10 cellular contexts compared by ENCODE assay signal in genomic region chr1:11651017-11651416, GRCh38. TPM values are rescaled to one million over a fixed set of nuclear protein-coding genes. Genes with fewer than 3 reads are reported as not detected.
A peak's percentile ranks its signal among the peaks of the same experiment; 100 is the strongest.
DNase-seq lines count a peak whose midpoint lies in the region; ATAC-seq, FAIRE-seq and TF ChIP-seq lines count a peak whose summit lies in the region.
"Had no signal": no experiment of that assay in that cellular context is flagged by ENCODE, and none has a peak within 500 bp of the region (broad histone marks: within the 10 kb centered on the region; RNA-seq: fewer than 3 reads in every experiment).

No MANE protein-coding gene starts in this region.

- H2BK120ac ChIP-seq in H1 (replicated peaks; ENCODE audit: low read depth, low read length), result no peak overlapping the region

- H3K4ac ChIP-seq in H1 (replicated peaks; ENCODE audit: insufficient read length, low read depth, low read length), result no peak overlapping the region

- TF ChIP-seq CTCF in SU-DHL-6 (IDR thresholded peaks at IDR 0.05; ENCODE audit: insufficient read depth, low read length, poor library complexity, severe bottlenecking) (no peak), H1 (IDR thresholded peaks at IDR 0.05; ENCODE audit: control extremely low read depth in 1 of 3, insufficient read depth in 1 of 3, low read depth in 1 of 3, low read length in 3 of 3) (no peak), progenitor cell of endocrine pancreas (IDR thresholded peaks at IDR 0.05; ENCODE audit: unreplicated experiment) (no peak)

- H3K36me3 Mint-ChIP-seq in T-helper 1 cell treated with Interleukin-12 subunit alpha and Interleukin-12 subunit beta and Interleukin-4 antibody, amounts not matched to agents 30 μg/mL and 1 μg/mL, for 36 hours (ENCODE audit: low read depth), result peaks cover 2% of the 10 kb centered on the region
- no peaks in the 10 kb centered on the region for H3K36me3 Mint-ChIP-seq in progenitor cell of endocrine pancreas (ENCODE audit: insufficient read depth)

- peaks cover 21% of the 10 kb centered on the region for H3K4me1 Mint-ChIP-seq in T-helper 1 cell treated with Interleukin-12 subunit alpha and Interleukin-12 subunit beta and Interleukin-4 antibody, amounts not matched to agents 30 μg/mL and 1 μg/mL, for 36 hours (ENCODE audit: low read depth)
- peaks cover 9% of the 10 kb centered on the region for H3K4me1 Mint-ChIP-seq in progenitor cell of endocrine pancreas (ENCODE audit: low read depth)

- no peak overlapping the region for H2AFZ ChIP-seq in SU-DHL-6 (ENCODE audit: low read depth, low read length, severe bottlenecking)
- H2AFZ ChIP-seq in H1 (ENCODE audit: low read length), result no peak overlapping the region

- H3K36me3 ChIP-seq in SU-DHL-6 (ENCODE audit: low read length) (no peaks in the 10 kb centered on the region), H1 (ENCODE audit: control insufficient read depth in 2 of 4, insufficient read depth in 4 of 4, low read length in 3 of 4) (no peaks in the 10 kb centered on the region; a peak in 1 of 8 replicates), MG63 (no peaks in the 10 kb centered on the region; the same call in 1 of the 2 replicates)

- TF ChIP-seq EP300 in H1 (IDR thresholded peaks at IDR 0.05; ENCODE audit: borderline replicate concordance in 1 of 2, low read depth in 2 of 2, low read length in 2 of 2), result no peak

- CTCF ChIA-PET in H1 (lab: Charles Lee; ENCODE audit: partially characterized antibody), result interaction anchor here (0.6 to 4.4 kb wide), 15 partner anchors 9 to 787 kb away, joined by 3 to 25 read pairs (median 5); partner anchors contain the start of genes FBXO6 and MAD2L2

- H2BK5ac ChIP-seq in H1 (ENCODE audit: low read depth, low read length), result no peak overlapping the region

- peak overlapping the region; percentile 52 for H3K4me3 Mint-ChIP-seq in T-helper 1 cell treated with Interleukin-12 subunit alpha and Interleukin-12 subunit beta and Interleukin-4 antibody, amounts not matched to agents 30 μg/mL and 1 μg/mL, for 36 hours
- peak overlapping the region; percentile 35 for H3K4me3 Mint-ChIP-seq in progenitor cell of endocrine pancreas (ENCODE audit: low read depth)

- POLR2A ChIA-PET in H1 (lab: Charles Lee; ENCODE audit: partially characterized antibody), result interaction anchor here (0.8 to 3.1 kb wide), 9 partner anchors 9 to 79 kb away, joined by 3 to 14 read pairs (median 3); partner anchors contain the start of gene FBXO6

- H3K4me3 ChIP-seq in SU-DHL-6 (ENCODE audit: insufficient read depth, low read length, poor library complexity, severe bottlenecking) (no peak overlapping the region), H1 (ENCODE audit: extremely low read depth in 1 of 4, insufficient read depth in 2 of 4, low read depth in 3 of 4, low read length in 4 of 4) (peak overlapping the region in 1 of 4 experiments; percentile 43; a peak in 2 of 8 replicates), MG63 (no peak overlapping the region)

- DNase-seq in T-helper 1 cell (no peak), H1 (ENCODE audit: low read depth in 1 of 2, low spot score in 2 of 2) (no peak), progenitor cell of endocrine pancreas (ENCODE audit: low spot score, unreplicated experiment) (no peak), SKM-1 treated with dmso at 0.1 percent for 144 hours (lab: John Stamatoyannopoulos, UW; ENCODE audit: unreplicated experiment) (no peak), MG63 (no peak)
- DNase-seq: foreskin keratinocyte had no signal

- H3K27ac ChIP-seq in SU-DHL-6 (ENCODE audit: low read depth, low read length) (no peak overlapping the region), H1 (ENCODE audit: low read depth, low read length) (no peak overlapping the region)
- H3K27ac ChIP-seq: foreskin keratinocyte had no signal

- H4K20me1 ChIP-seq in SU-DHL-6 (ENCODE audit: low read depth, low read length), result no peaks in the 10 kb centered on the region
- peaks cover 3 to 15% of the 10 kb centered on the region in 2 experiments for H4K20me1 ChIP-seq in H1 (replicated peaks in 1 of 2; ENCODE audit: control insufficient read depth in 1 of 2, insufficient read depth in 2 of 2, low read length in 2 of 2)

- FAIRE-seq in H1 (lab: Jason Lieb, UNC), result no peak

- H3K9ac ChIP-seq in SU-DHL-6 (ENCODE audit: low read length) (no peak overlapping the region), H1 (replicated peaks in 1 of 4; ENCODE audit: extremely low read depth in 1 of 4, low read depth in 3 of 4, low read length in 3 of 4) (no peak overlapping the region)

- peaks cover 6 to 41% (median 36%) of the 10 kb centered on the region in 4 experiments for H3K4me1 ChIP-seq in H1 (replicated peaks in 1 of 4; ENCODE audit: control insufficient read depth in 3 of 4, insufficient read depth in 4 of 4, low read length in 3 of 4)
- H3K4me1 ChIP-seq: foreskin keratinocyte had no signal

- H2BK20ac ChIP-seq in H1 (ENCODE audit: low read length), result no peak overlapping the region

- peaks cover 10% of the 10 kb centered on the region; the same call in 1 of the 2 replicates for H3K23me2 ChIP-seq in H1 (ENCODE audit: low read depth, low read length)

- WGBS in H1 (ENCODE audit: extremely low coverage in 1 of 2, insufficient coverage in 1 of 2, insufficient read length in 1 of 2, insufficient replicate concordance in 2 of 2, low coverage in 1 of 2, low lambda C conversion rate in 2 of 2, missing lambda C conversion rate in 1 of 2), 2 experiments, result 87% methylated on average over 4 of the region's 4 CpGs; no CpG with 5 or more reads in 1 of the 2 experiments

- TF ChIP-seq RAD21 in H1 (IDR thresholded peaks at IDR 0.05 in 1 of 2, conservative IDR thresholded peaks at IDR 0.05 in 1 of 2; ENCODE audit: low read depth in 2 of 2, low read length in 2 of 2), result no peak

- no peak overlapping the region for H3K14ac ChIP-seq in H1 (ENCODE audit: insufficient read length)

- H3K4me2 ChIP-seq in SU-DHL-6 (ENCODE audit: low read depth, low read length, poor library complexity, severe bottlenecking) (peak overlapping the region; percentile 22), H1 (ENCODE audit: insufficient read depth in 1 of 2, low read depth in 2 of 2, low read length in 2 of 2) (peak overlapping the region; percentile 2 to 64; a peak in 3 of 4 replicates)

- no peak overlapping the region for H4K8ac ChIP-seq in H1 (ENCODE audit: extremely low read depth, insufficient read depth, low read length)

- H3K23ac ChIP-seq in H1 (ENCODE audit: insufficient read length), result no peak overlapping the region

- no peaks in the 10 kb centered on the region for H3F3A ChIP-seq in SU-DHL-6 (ENCODE audit: insufficient read depth)

- no peak for ATAC-seq in HG03039 (IDR thresholded peaks at IDR 0.05; ENCODE audit: unreplicated experiment)

- no peaks in the 10 kb centered on the region for H3K9me3 Mint-ChIP-seq in T-helper 1 cell treated with Interleukin-12 subunit alpha and Interleukin-12 subunit beta and Interleukin-4 antibody, amounts not matched to agents 30 μg/mL and 1 μg/mL, for 36 hours
- no peaks in the 10 kb centered on the region for H3K9me3 Mint-ChIP-seq in progenitor cell of endocrine pancreas (ENCODE audit: low read depth)

- peaks cover 18% of the 10 kb centered on the region for H3K27me3 Mint-ChIP-seq in T-helper 1 cell treated with Interleukin-12 subunit alpha and Interleukin-12 subunit beta and Interleukin-4 antibody, amounts not matched to agents 30 μg/mL and 1 μg/mL, for 36 hours (ENCODE audit: low read depth)
- peaks cover 46% of the 10 kb centered on the region for H3K27me3 Mint-ChIP-seq in progenitor cell of endocrine pancreas

- H3K27ac Mint-ChIP-seq in T-helper 1 cell treated with Interleukin-12 subunit alpha and Interleukin-12 subunit beta and Interleukin-4 antibody, amounts not matched to agents 30 μg/mL and 1 μg/mL, for 36 hours, result peak overlapping the region; percentile 45
- peak overlapping the region; percentile 82 for H3K27ac Mint-ChIP-seq in progenitor cell of endocrine pancreas

- H3K18ac ChIP-seq in H1 (ENCODE audit: extremely low read depth, low read length), result peak overlapping the region; percentile 85; the same call in 1 of the 2 replicates

- no peak overlapping the region for H2AK5ac ChIP-seq in H1 (ENCODE audit: low read depth, low read length)

- no peaks in the 10 kb centered on the region for H3K27me3 ChIP-seq in SU-DHL-6 (ENCODE audit: low read length)
- peaks cover 0 to 4% (median 2%) of the 10 kb centered on the region in 4 experiments; a peak in 2 of 7 replicates for H3K27me3 ChIP-seq in H1 (replicated peaks in 1 of 4; ENCODE audit: control insufficient read depth in 3 of 4, extremely low read depth in 1 of 4, insufficient read depth in 3 of 4, low read length in 3 of 4)
- H3K27me3 ChIP-seq in MG63, result no peaks in the 10 kb centered on the region

- 0 out of 2 replicates have a peak overlapping the region, but pooled peaks have one; percentile 35 for H2BK12ac ChIP-seq in H1 (ENCODE audit: low read depth, low read length)

- H3K9me3 ChIP-seq in SU-DHL-6 (ENCODE audit: insufficient read depth, low read length), result no peaks in the 10 kb centered on the region
- H3K9me3 ChIP-seq in H1 (ENCODE audit: insufficient read depth in 2 of 2, low read depth in 1 of 2, low read length in 1 of 2), result no peaks in the 10 kb centered on the region
- no peaks in the 10 kb centered on the region for H3K9me3 ChIP-seq in MG63

- H4K5ac ChIP-seq in H1 (ENCODE audit: insufficient read length, low read depth, low read length), result no peak overlapping the region

- TF ChIP-seq POLR2A in H1 (IDR thresholded peaks at IDR 0.05; ENCODE audit: control extremely low read depth in 1 of 2, low read depth in 2 of 2, low read length in 2 of 2), result no peak

- peaks cover 3% of the 10 kb centered on the region for H3K79me1 ChIP-seq in H1 (ENCODE audit: low read depth, low read length)

- peak overlapping the region; percentile 72 for H4K91ac ChIP-seq in H1 (replicated peaks; ENCODE audit: insufficient read length, low read length)

- H3K79me2 ChIP-seq in SU-DHL-6 (ENCODE audit: insufficient read depth, low read length) (no peaks in the 10 kb centered on the region), H1 (ENCODE audit: control insufficient read depth in 1 of 2, insufficient read depth in 2 of 2, low read length in 2 of 2) (peaks cover 0 to 7% of the 10 kb centered on the region in 2 experiments; a peak in 1 of 4 replicates)

- H3K9me2 ChIP-seq in SU-DHL-6 (replicated peaks; ENCODE audit: insufficient read depth, low read length), result no peaks in the 10 kb centered on the region

- H3K56ac ChIP-seq in H1 (replicated peaks; ENCODE audit: insufficient read length, low read depth, low read length), result no peak overlapping the region

- H2BK15ac ChIP-seq in H1 (ENCODE audit: low read length), result peak overlapping the region; percentile 53; the same call in 1 of the 2 replicates

RNA-seq across cellular contexts. Expression of gene FBXO2, which starts 3.2 kb away (rescaled TPM):
- 51.3 and 55.5 TPM in 2 replicates for total RNA-seq in H1 (2021; fragmentation: NEBNext Ultra II Directional; extraction: Animal tissue kit (Norgen Biotek cat#: 25700))
- 57.9 and 99.1 TPM in 2 replicates for polyA plus RNA-seq in H1 (2011; rRNA removed)
- 107 TPM for polyA plus RNA-seq in H1 (2011; cell fraction: cytosol; rRNA removed)
- 78.1 TPM for polyA plus RNA-seq in H1 (2011; cell fraction: nucleus; rRNA removed)
- 53.7 to 82.0 TPM (median 66.2 TPM) in 4 replicates for polyA plus RNA-seq in H1 (2012, experiment 1 of 2)
- polyA plus RNA-seq in H1 (2012, experiment 2 of 2), result 45.2 TPM
- polyA plus RNA-seq in H1 (2013, experiment 1 of 2), result 38.0 TPM
- polyA plus RNA-seq in H1 (2013, experiment 2 of 2), result 39.6 TPM
- polyA minus RNA-seq in H1 (2011; rRNA and poly(A)+ RNA removed), result 7.6 and 11.2 TPM in 2 replicates
- 19.2 TPM for polyA minus RNA-seq in H1 (2011; cell fraction: cytosol; rRNA and poly(A)+ RNA removed)
- 17.7 TPM for polyA minus RNA-seq in H1 (2011; cell fraction: nucleus; rRNA and poly(A)+ RNA removed)
- total RNA-seq in progenitor cell of endocrine pancreas, result 5.6 and 6.3 TPM in 2 replicates
- not detected in 2 replicates for total RNA-seq in MG63 (2014; rRNA removed; shearing (Covaris generic); ENCODE audit: low replicate concordance)

RNA-seq across cellular contexts. Expression of gene FBXO44, which starts 3.7 kb away (rescaled TPM):
- 27.2 and 29.2 TPM in 2 replicates for total RNA-seq in H1 (2021; fragmentation: NEBNext Ultra II Directional; extraction: Animal tissue kit (Norgen Biotek cat#: 25700))
- polyA plus RNA-seq in H1 (2011; rRNA removed), result 27.0 and 43.0 TPM in 2 replicates
- polyA plus RNA-seq in H1 (2011; cell fraction: cytosol; rRNA removed), result 42.8 TPM
- polyA plus RNA-seq in H1 (2011; cell fraction: nucleus; rRNA removed), result 137 TPM
- polyA plus RNA-seq in H1 (2012, experiment 1 of 2), result 21.1 to 33.1 TPM (median 30.9 TPM) in 4 replicates
- 19.3 TPM for polyA plus RNA-seq in H1 (2012, experiment 2 of 2)
- 23.1 TPM for polyA plus RNA-seq in H1 (2013, experiment 1 of 2)
- 21.5 TPM for polyA plus RNA-seq in H1 (2013, experiment 2 of 2)
- 12.6 and 15.0 TPM in 2 replicates for polyA minus RNA-seq in H1 (2011; rRNA and poly(A)+ RNA removed)
- 17.6 TPM for polyA minus RNA-seq in H1 (2011; cell fraction: cytosol; rRNA and poly(A)+ RNA removed)
- polyA minus RNA-seq in H1 (2011; cell fraction: nucleus; rRNA and poly(A)+ RNA removed), result 37.9 TPM
- total RNA-seq in progenitor cell of endocrine pancreas, result 19.1 and 21.5 TPM in 2 replicates
- total RNA-seq in MG63 (2014; rRNA removed; shearing (Covaris generic); ENCODE audit: low replicate concordance), result 11.3 and 23.1 TPM in 2 replicates

RNA-seq across cellular contexts. Expression of gene FBXO6, which starts 13.0 kb away (rescaled TPM):
- 0.29 and 0.54 TPM in 2 replicates for total RNA-seq in H1 (2021; fragmentation: NEBNext Ultra II Directional; extraction: Animal tissue kit (Norgen Biotek cat#: 25700))
- polyA plus RNA-seq in H1 (2011; rRNA removed), result 0.86 and 1.2 TPM in 2 replicates
- polyA plus RNA-seq in H1 (2011; cell fraction: cytosol; rRNA removed), result 0.76 TPM
- 0.53 TPM for polyA plus RNA-seq in H1 (2011; cell fraction: nucleus; rRNA removed)
- polyA plus RNA-seq in H1 (2012, experiment 1 of 2), result 0.69 to 1.1 TPM (median 1.0 TPM) in 4 replicates
- 0.62 TPM for polyA plus RNA-seq in H1 (2012, experiment 2 of 2)
- 0.47 TPM for polyA plus RNA-seq in H1 (2013, experiment 1 of 2)
- polyA plus RNA-seq in H1 (2013, experiment 2 of 2), result 0.39 TPM
- 0.19 and 0.32 TPM in 2 replicates for polyA minus RNA-seq in H1 (2011; rRNA and poly(A)+ RNA removed)
- polyA minus RNA-seq in H1 (2011; cell fraction: cytosol; rRNA and poly(A)+ RNA removed), result not detected
- polyA minus RNA-seq in H1 (2011; cell fraction: nucleus; rRNA and poly(A)+ RNA removed), result not detected
- total RNA-seq in progenitor cell of endocrine pancreas, result 2.4 and 3.8 TPM in 2 replicates
- 9.7 and 17.3 TPM in 2 replicates for total RNA-seq in MG63 (2014; rRNA removed; shearing (Covaris generic); ENCODE audit: low replicate concordance)
- total RNA-seq: A172 had no signal

RNA-seq across cellular contexts. Expression of gene MAD2L2, which starts 29.9 kb away (rescaled TPM):
- 310 and 314 TPM in 2 replicates for total RNA-seq in H1 (2021; fragmentation: NEBNext Ultra II Directional; extraction: Animal tissue kit (Norgen Biotek cat#: 25700))
- polyA plus RNA-seq in H1 (2011; rRNA removed), result 469 and 710 TPM in 2 replicates
- polyA plus RNA-seq in H1 (2011; cell fraction: cytosol; rRNA removed), result 618 TPM
- 791 TPM for polyA plus RNA-seq in H1 (2011; cell fraction: nucleus; rRNA removed)
- polyA plus RNA-seq in H1 (2012, experiment 1 of 2), result 284 to 411 TPM (median 375 TPM) in 4 replicates
- 511 TPM for polyA plus RNA-seq in H1 (2012, experiment 2 of 2)
- 239 TPM for polyA plus RNA-seq in H1 (2013, experiment 1 of 2)
- 240 TPM for polyA plus RNA-seq in H1 (2013, experiment 2 of 2)
- 212 and 312 TPM in 2 replicates for polyA minus RNA-seq in H1 (2011; rRNA and poly(A)+ RNA removed)
- polyA minus RNA-seq in H1 (2011; cell fraction: cytosol; rRNA and poly(A)+ RNA removed), result 182 TPM
- 206 TPM for polyA minus RNA-seq in H1 (2011; cell fraction: nucleus; rRNA and poly(A)+ RNA removed)
- total RNA-seq in progenitor cell of endocrine pancreas, result 105 and 113 TPM in 2 replicates
- total RNA-seq in MG63 (2014; rRNA removed; shearing (Covaris generic); ENCODE audit: low replicate concordance), result 60.2 and 71.1 TPM in 2 replicates

RNA-seq across cellular contexts. Expression of gene DRAXIN, which starts 40.5 kb away (rescaled TPM):
- total RNA-seq in H1 (2021; fragmentation: NEBNext Ultra II Directional; extraction: Animal tissue kit (Norgen Biotek cat#: 25700)), result 17.6 and 18.9 TPM in 2 replicates
- polyA plus RNA-seq in H1 (2011; rRNA removed), result 4.6 and 4.8 TPM in 2 replicates
- 5.0 TPM for polyA plus RNA-seq in H1 (2011; cell fraction: cytosol; rRNA removed)
- polyA plus RNA-seq in H1 (2011; cell fraction: nucleus; rRNA removed), result 5.7 TPM
- 9.5 to 11.2 TPM (median 10.4 TPM) in 4 replicates for polyA plus RNA-seq in H1 (2012, experiment 1 of 2)
- polyA plus RNA-seq in H1 (2012, experiment 2 of 2), result 10.6 TPM
- 16.0 TPM for polyA plus RNA-seq in H1 (2013, experiment 1 of 2)
- polyA plus RNA-seq in H1 (2013, experiment 2 of 2), result 18.1 TPM
- 8.4 and 9.0 TPM in 2 replicates for polyA minus RNA-seq in H1 (2011; rRNA and poly(A)+ RNA removed)
- 6.7 TPM for polyA minus RNA-seq in H1 (2011; cell fraction: cytosol; rRNA and poly(A)+ RNA removed)
- polyA minus RNA-seq in H1 (2011; cell fraction: nucleus; rRNA and poly(A)+ RNA removed), result 4.6 TPM
- 2.8 and 3.2 TPM in 2 replicates for total RNA-seq in progenitor cell of endocrine pancreas
- total RNA-seq in MG63 (2014; rRNA removed; shearing (Covaris generic); ENCODE audit: low replicate concordance), result 0.36 TPM in 1 of 2 replicates, not detected in the other
- total RNA-seq: foreskin keratinocyte had no signal
- polyA plus RNA-seq: foreskin keratinocyte had no signal
